8 cellular contexts compared by ENCODE assay signal in the genomic region with DNA sequence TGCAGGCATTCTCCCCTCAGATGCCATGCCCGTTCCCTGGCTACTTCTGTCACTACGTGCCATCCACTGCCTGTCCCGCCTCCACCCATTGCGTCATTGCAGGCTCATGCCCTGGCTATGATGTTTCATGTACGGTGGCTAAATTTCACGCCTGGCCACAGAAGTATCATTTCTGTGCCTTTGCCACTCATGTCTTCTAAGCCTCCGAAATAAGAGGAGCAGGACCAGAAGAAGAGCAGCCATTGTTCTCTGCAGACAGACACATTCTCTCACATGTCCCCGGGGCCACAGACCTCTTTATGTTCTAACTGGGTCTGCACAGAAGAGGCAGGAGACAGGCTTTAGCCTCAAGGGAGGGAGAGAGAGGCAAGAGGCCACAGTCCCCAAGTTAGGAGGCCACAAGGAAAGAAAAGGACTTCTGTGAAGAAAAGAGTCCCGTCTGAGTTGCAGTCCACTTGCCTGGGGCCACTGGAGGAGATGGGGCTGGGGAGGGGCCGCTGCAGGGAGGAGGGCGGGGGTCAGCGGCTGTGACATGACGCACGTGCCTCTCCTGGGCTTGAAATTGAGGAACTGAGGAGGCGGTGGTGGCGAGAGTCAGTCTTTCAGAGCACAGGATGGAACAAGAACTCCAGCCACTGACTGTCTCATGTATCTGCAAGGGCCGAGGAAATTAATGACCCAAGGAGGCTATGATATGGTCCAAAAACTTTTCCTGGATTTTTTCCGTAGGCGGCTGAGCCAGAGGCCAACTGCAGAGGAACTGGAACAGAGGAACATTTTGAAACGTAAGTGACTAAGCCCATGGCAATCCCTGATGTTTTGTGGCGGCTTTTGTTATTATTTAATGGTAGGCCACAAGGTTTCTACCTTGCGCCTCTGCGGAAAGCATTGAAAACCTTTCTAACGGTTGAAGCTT. TPM values are rescaled to one million over a fixed set of nuclear protein-coding genes. Genes with fewer than 3 reads are reported as not detected.
DNase-seq lines count a peak whose midpoint lies in the region; ATAC-seq, FAIRE-seq and TF ChIP-seq lines count a peak whose summit lies in the region.

No MANE protein-coding gene starts in this region.

- H3K4me3 ChIP-seq in suprapubic skin, result peak overlapping the region; percentile 7

- H3K4me3 Mint-ChIP-seq in stimulated activated naive CD8-positive, alpha-beta T cell treated with anti-CD3 and anti-CD28 coated beads, Interleukin-15, amount 100 ng/mL, for 72 hours, result no peak overlapping the region
- no peak overlapping the region for H3K4me3 Mint-ChIP-seq in HFFc6

- no peaks in the 10 kb centered on the region for H3K9me3 ChIP-seq in suprapubic skin

- H3K9me3 Mint-ChIP-seq in stimulated activated naive CD8-positive, alpha-beta T cell treated with anti-CD3 and anti-CD28 coated beads, Interleukin-15, amount 100 ng/mL, for 72 hours, result no peaks in the 10 kb centered on the region
- H3K9me3 Mint-ChIP-seq in HFFc6, result no peaks in the 10 kb centered on the region

- H3K36me3 Mint-ChIP-seq in HFFc6 (ENCODE audit: low read depth), result no peaks in the 10 kb centered on the region

- H3K27ac ChIP-seq in suprapubic skin, result peak overlapping the region; percentile 47

- no peak overlapping the region for H3K27ac Mint-ChIP-seq in stimulated activated naive CD8-positive, alpha-beta T cell treated with anti-CD3 and anti-CD28 coated beads, Interleukin-15, amount 100 ng/mL, for 72 hours
- no peak overlapping the region for H3K27ac Mint-ChIP-seq in HFFc6

- TF ChIP-seq POLR2A in suprapubic skin (IDR thresholded peaks at IDR 0.05), result no peak

- no peak for TF ChIP-seq EP300 in suprapubic skin (IDR thresholded peaks at IDR 0.05)

- no peak for TF ChIP-seq CTCF in suprapubic skin (IDR thresholded peaks at IDR 0.05)
- no peak for TF ChIP-seq CTCF in HFFc6 (IDR thresholded peaks at IDR 0.05)

- H3K36me3 ChIP-seq in suprapubic skin, result peaks cover 9% of the 10 kb centered on the region

- WGBS in suprapubic skin, result 77% methylated on average over 24 of the region's 24 CpGs

- peak; percentile 22 for DNase-seq in stimulated activated naive CD8-positive, alpha-beta T cell treated with anti-CD3 and anti-CD28 coated beads, Interleukin-15, Interleukin-2, amounts not matched to agents 100 U/mL and 50 U/mL, for 24 hours
- no peak for DNase-seq in stimulated activated naive CD8-positive, alpha-beta T cell treated with anti-CD3 and anti-CD28 coated beads, Interleukin-15, amount 100 ng/mL, for 72 hours
- DNase-seq in fibroblast of gingiva (ENCODE audit: low read depth), result peak; percentile 17
- peak in 1 of 2 donors; percentile 75 for DNase-seq in suprapubic skin (ENCODE audit: low spot score in 2 of 2)
- no peak for DNase-seq in urothelium cell line (ENCODE audit: low spot score)
- no peak for DNase-seq in HFFc6
- no peak for DNase-seq in effector CD4-positive, alpha-beta T cell

- H3K27me3 ChIP-seq in suprapubic skin, result no peaks in the 10 kb centered on the region

- peaks cover 35% of the 10 kb centered on the region for H3K4me1 Mint-ChIP-seq in stimulated activated naive CD8-positive, alpha-beta T cell treated with anti-CD3 and anti-CD28 coated beads, Interleukin-15, amount 100 ng/mL, for 72 hours
- peaks cover 23% of the 10 kb centered on the region for H3K4me1 Mint-ChIP-seq in HFFc6 (ENCODE audit: low read depth)

- peaks cover 7% of the 10 kb centered on the region for H3K27me3 Mint-ChIP-seq in stimulated activated naive CD8-positive, alpha-beta T cell treated with anti-CD3 and anti-CD28 coated beads, Interleukin-15, amount 100 ng/mL, for 72 hours
- H3K27me3 Mint-ChIP-seq in HFFc6 (ENCODE audit: insufficient read depth), result peaks cover 2% of the 10 kb centered on the region; the same call in 1 of the 2 replicates

- ATAC-seq in stimulated activated naive CD8-positive, alpha-beta T cell treated with anti-CD3 and anti-CD28 coated beads, Interleukin-15, Interleukin-2, amounts not matched to agents 100 U/mL and 50 U/mL, for 24 hours, result no peak
- no peak for ATAC-seq in stimulated activated naive CD8-positive, alpha-beta T cell treated with anti-CD3 and anti-CD28 coated beads, Interleukin-15, amount 100 ng/mL, for 72 hours
- ATAC-seq in HG03469 (IDR thresholded peaks at IDR 0.05; ENCODE audit: unreplicated experiment), result peak; percentile 34

- peaks cover 7% of the 10 kb centered on the region for H3K4me1 ChIP-seq in suprapubic skin

- FAIRE-seq in urothelium cell line (lab: Jason Lieb, UNC), result no peak

RNA-seq across cellular contexts. Expression of a gene that starts 55.9 kb away (rescaled TPM):
- 10 to 100 TPM in 3 of 4 donors, 1 to 10 TPM in 1; 8.3 to 15.4 (median 12.2) TPM for total RNA-seq in suprapubic skin
- 10 to 100 TPM; 11.5 to 15.1 (median 14.6) TPM for total RNA-seq in HFFc6 (2021; fragmentation: NEBNext Ultra II Directional; extraction: Animal tissue kit (Norgen Biotek cat#: 25700))

Comparison
In these comparisons a context has a peak if more than half of its experiments do, and no peak if none do; other contexts are left out.
1. DNase-seq: peak in stimulated activated naive CD8-positive, alpha-beta T cell treated with anti-CD3 and anti-CD28 coated beads, Interleukin-15, Interleukin-2, amounts not matched to agents 100 U/mL and 50 U/mL, for 24 hours (single experiment) and fibroblast of gingiva (single experiment); none in stimulated activated naive CD8-positive, alpha-beta T cell treated with anti-CD3 and anti-CD28 coated beads, Interleukin-15, amount 100 ng/mL, for 72 hours (0 of 2), urothelium cell line (single experiment), HFFc6 (single experiment) and effector CD4-positive, alpha-beta T cell (single experiment).